Comparison of ENCODE assay signal across 2 cellular contexts in the genomic region with DNA sequence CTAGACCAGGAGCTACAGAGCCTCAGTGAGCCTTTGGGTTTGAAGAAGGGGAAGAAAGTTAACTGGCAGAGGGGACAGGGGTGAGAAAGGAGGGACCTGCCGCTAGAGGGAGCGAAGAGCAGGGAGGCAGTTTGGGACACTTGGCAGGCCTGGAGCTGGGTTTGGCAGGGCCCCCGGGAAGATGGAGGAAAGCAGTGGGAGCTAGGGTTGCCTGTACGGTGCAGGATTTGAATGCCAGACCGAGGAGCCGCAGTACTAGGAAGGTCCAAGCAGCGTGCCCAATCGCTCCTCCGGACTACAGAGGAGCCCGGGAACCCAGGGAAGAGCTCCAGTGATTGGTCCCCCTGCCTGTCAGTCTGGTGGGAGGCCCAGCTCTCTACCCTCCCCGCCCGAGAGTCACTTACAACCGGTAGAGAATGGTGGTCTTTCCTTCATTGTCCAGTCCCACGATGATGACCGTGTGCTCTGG.
TF ChIP-seq lines count a peak whose summit lies in the region.

No MANE protein-coding gene starts in this region.

TF ChIP-seq in A549, 52 proteins besides CTCF, POLR2A, EP300 and RAD21:
- peak; percentile 59 for TF ChIP-seq SMC3 (IDR thresholded peaks at IDR 0.05)
- TF ChIP-seq BHLHE40 (IDR thresholded peaks at IDR 0.05; ENCODE audit: low read depth, low read length): no peak
- TF ChIP-seq, protein P1, sequence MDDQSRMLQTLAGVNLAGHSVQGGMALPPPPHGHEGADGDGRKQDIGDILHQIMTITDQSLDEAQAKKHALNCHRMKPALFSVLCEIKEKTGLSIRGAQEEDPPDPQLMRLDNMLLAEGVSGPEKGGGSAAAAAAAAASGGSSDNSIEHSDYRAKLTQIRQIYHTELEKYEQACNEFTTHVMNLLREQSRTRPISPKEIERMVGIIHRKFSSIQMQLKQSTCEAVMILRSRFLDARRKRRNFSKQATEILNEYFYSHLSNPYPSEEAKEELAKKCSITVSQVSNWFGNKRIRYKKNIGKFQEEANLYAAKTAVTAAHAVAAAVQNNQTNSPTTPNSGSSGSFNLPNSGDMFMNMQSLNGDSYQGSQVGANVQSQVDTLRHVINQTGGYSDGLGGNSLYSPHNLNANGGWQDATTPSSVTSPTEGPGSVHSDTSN (IDR thresholded peaks at IDR 0.05): peak; percentile 89

TF ChIP-seq in neural cell, 6 proteins besides CTCF, POLR2A, EP300 and RAD21:
- no peak for TF ChIP-seq TAF1 (IDR thresholded peaks at IDR 0.05; ENCODE audit: low read depth)
- TF ChIP-seq, protein P2, sequence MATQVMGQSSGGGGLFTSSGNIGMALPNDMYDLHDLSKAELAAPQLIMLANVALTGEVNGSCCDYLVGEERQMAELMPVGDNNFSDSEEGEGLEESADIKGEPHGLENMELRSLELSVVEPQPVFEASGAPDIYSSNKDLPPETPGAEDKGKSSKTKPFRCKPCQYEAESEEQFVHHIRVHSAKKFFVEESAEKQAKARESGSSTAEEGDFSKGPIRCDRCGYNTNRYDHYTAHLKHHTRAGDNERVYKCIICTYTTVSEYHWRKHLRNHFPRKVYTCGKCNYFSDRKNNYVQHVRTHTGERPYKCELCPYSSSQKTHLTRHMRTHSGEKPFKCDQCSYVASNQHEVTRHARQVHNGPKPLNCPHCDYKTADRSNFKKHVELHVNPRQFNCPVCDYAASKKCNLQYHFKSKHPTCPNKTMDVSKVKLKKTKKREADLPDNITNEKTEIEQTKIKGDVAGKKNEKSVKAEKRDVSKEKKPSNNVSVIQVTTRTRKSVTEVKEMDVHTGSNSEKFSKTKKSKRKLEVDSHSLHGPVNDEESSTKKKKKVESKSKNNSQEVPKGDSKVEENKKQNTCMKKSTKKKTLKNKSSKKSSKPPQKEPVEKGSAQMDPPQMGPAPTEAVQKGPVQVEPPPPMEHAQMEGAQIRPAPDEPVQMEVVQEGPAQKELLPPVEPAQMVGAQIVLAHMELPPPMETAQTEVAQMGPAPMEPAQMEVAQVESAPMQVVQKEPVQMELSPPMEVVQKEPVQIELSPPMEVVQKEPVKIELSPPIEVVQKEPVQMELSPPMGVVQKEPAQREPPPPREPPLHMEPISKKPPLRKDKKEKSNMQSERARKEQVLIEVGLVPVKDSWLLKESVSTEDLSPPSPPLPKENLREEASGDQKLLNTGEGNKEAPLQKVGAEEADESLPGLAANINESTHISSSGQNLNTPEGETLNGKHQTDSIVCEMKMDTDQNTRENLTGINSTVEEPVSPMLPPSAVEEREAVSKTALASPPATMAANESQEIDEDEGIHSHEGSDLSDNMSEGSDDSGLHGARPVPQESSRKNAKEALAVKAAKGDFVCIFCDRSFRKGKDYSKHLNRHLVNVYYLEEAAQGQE (IDR thresholded peaks at IDR 0.05; ENCODE audit: borderline replicate concordance): no peak
- TF ChIP-seq MXI1 (conservative IDR thresholded peaks at IDR 0.05; ENCODE audit: poor library complexity, severe bottlenecking): no peak
- no peak for TF ChIP-seq EZH2 (IDR thresholded peaks at IDR 0.05; ENCODE audit: borderline replicate concordance, insufficient read depth, low read length, poor library complexity, severe bottlenecking)
- TF ChIP-seq SMC3 (conservative IDR thresholded peaks at IDR 0.05; ENCODE audit: poor library complexity): no peak
- TF ChIP-seq POLR2AphosphoS5 (IDR thresholded peaks at IDR 0.05): no peak
TF ChIP-seq in neural cell: peak in this region for 0.
